14 cellular contexts compared by ENCODE assay signal in the genomic region with DNA sequence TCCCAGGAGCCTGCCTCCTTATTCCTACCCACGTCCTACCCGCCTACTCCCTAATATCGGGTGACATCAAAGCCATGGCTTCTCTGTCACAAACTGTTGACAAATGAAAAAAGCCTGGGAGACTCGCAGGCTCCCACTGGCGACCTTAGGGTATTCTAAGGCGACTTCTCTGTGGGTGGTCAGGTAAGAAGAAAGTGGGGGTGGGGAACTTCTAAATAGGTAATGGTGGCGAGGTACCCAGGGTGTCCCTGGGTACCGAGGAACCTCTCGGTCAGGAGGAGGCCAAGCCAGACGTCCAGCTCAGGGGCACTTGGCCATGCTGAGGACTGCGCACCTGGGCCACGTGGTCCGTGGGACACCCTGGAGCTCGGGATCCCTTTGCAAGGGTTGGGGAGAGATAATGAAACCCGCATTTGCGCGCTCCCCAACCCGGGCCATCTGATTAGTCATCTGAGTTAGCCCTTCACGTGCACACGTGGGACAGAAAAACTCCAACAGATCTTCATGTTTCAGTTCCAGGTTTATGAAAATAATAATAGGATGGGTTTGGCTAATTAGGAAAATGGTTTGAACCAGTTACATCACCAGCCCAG.
A peak's percentile ranks its signal among the peaks of the same experiment; 100 is the strongest.
DNase-seq lines count a peak whose midpoint lies in the region; ATAC-seq and TF ChIP-seq lines count a peak whose summit lies in the region.
"Had no signal": no experiment of that assay in that cellular context is flagged by ENCODE, and none has a peak within 500 bp of the region (broad histone marks: within the 10 kb centered on the region; RNA-seq: fewer than 3 reads in every experiment).

No MANE protein-coding gene starts in this region.

- ATAC-seq in right cardiac atrium, result no peak
- ATAC-seq in heart left ventricle, result no peak
- ATAC-seq in foreskin keratinocyte, result peak; percentile 13
- no peak for ATAC-seq in GM18868 (IDR thresholded peaks at IDR 0.05; ENCODE audit: unreplicated experiment)
- no peak for ATAC-seq in GM18517 (IDR thresholded peaks at IDR 0.05; ENCODE audit: unreplicated experiment)
- ATAC-seq: activated naive CD4-positive, alpha-beta T cell treated with anti-CD3 and anti-CD28 coated beads, Interleukin-2, amount 50 U/mL, for 72 hours; naive thymus-derived CD8-positive, alpha-beta T cell had no signal

- no peaks in the 10 kb centered on the region for H3K36me3 ChIP-seq in heart left ventricle
- no peaks in the 10 kb centered on the region for H3K36me3 ChIP-seq in osteoblast (ENCODE audit: insufficient read depth, low read length)

- WGBS in right cardiac atrium, result 33% methylated on average over 20 of the region's 20 CpGs
- WGBS in heart left ventricle, 4 donors, result 11 to 27% (median 16%) methylated on average over 20 of the region's 20 CpGs

- H3K79me2 ChIP-seq in osteoblast (ENCODE audit: insufficient read depth, low read length), result no peaks in the 10 kb centered on the region

- no peak overlapping the region for H2AFZ ChIP-seq in osteoblast (ENCODE audit: low read length)

- H4K20me1 ChIP-seq in osteoblast (ENCODE audit: insufficient read depth, low read length), result no peaks in the 10 kb centered on the region

- H3K27ac ChIP-seq in right cardiac atrium (ENCODE audit: low read length), result no peak overlapping the region
- H3K27ac ChIP-seq in heart left ventricle, result no peak overlapping the region
- no peak overlapping the region for H3K27ac ChIP-seq in foreskin keratinocyte
- H3K27ac ChIP-seq in osteoblast (ENCODE audit: low read depth, low read length), result no peak overlapping the region

- H3K4me2 ChIP-seq in osteoblast (ENCODE audit: insufficient read depth, low read length), result peak overlapping the region; percentile 43

- H3K27me3 ChIP-seq in right cardiac atrium (ENCODE audit: control insufficient read depth, insufficient read depth) (no peaks in the 10 kb centered on the region), heart left ventricle (peaks cover 38 to 93% (median 75%) of the 10 kb centered on the region in 9 donors), foreskin keratinocyte (peaks cover 93% of the 10 kb centered on the region), osteoblast (ENCODE audit: insufficient read depth, low read length) (peaks cover 77% of the 10 kb centered on the region)

- H3K4me1 ChIP-seq in right cardiac atrium (ENCODE audit: control insufficient read depth, insufficient read depth, low read length), result peaks cover 3% of the 10 kb centered on the region
- H3K4me1 ChIP-seq in heart left ventricle, result peaks cover 0 to 19% (median 14%) of the 10 kb centered on the region in 12 donors
- H3K4me1 ChIP-seq in foreskin keratinocyte, result no peaks in the 10 kb centered on the region
- no peaks in the 10 kb centered on the region for H3K4me1 ChIP-seq in osteoblast (ENCODE audit: insufficient read depth, low read length)

- intact Hi-C loops in right cardiac atrium (cut with DNase I), result no loop called here
- intact Hi-C loops in heart left ventricle (cut with DNase I), result loop anchor here in 1 of 10 donors (2.0 kb wide), 1 partner anchor 46 kb away; no protein-coding TSS in a partner anchor

- peak overlapping the region; percentile 70 for H3K4me3 ChIP-seq in right cardiac atrium (ENCODE audit: low read length)
- H3K4me3 ChIP-seq in heart left ventricle, result peak overlapping the region in 6 of 12 donors; percentile 6 to 50 (median 42)
- no peak overlapping the region for H3K4me3 ChIP-seq in osteoblast (ENCODE audit: insufficient read depth, low read length)

- TF ChIP-seq CTCF in heart left ventricle (IDR thresholded peaks at IDR 0.05) (no peak), foreskin keratinocyte (conservative IDR thresholded peaks at IDR 0.05) (no peak), osteoblast (IDR thresholded peaks at IDR 0.05; ENCODE audit: extremely low read depth, low read depth, low read length) (no peak)

- H3K9me3 ChIP-seq in right cardiac atrium (ENCODE audit: control insufficient read depth, low read length) (no peaks in the 10 kb centered on the region), heart left ventricle (no peaks in the 10 kb centered on the region), osteoblast (ENCODE audit: low read depth, low read length) (no peaks in the 10 kb centered on the region)

- DNase-seq in right cardiac atrium, result no peak
- no peak for DNase-seq in heart left ventricle
- DNase-seq in foreskin keratinocyte, result no peak
- no peak for DNase-seq in osteoblast (ENCODE audit: insufficient read length, low spot score, missing footprints)
- DNase-seq in SIG-M5 treated with dmso at 0.1 percent for 504 hours (lab: John Stamatoyannopoulos, UW; ENCODE audit: unreplicated experiment), result no peak
- DNase-seq in SIG-M5 (lab: John Stamatoyannopoulos, UW), result no peak
- DNase-seq: activated CD4-positive, alpha-beta memory T cell treated with anti-CD3 and anti-CD28 coated beads for 36 hours; activated T-cell treated with anti-CD3 and anti-CD28 coated beads, Interleukin-2, amount 50 U/mL, for 48 hours; CD4-positive, alpha-beta T cell; naive thymus-derived CD8-positive, alpha-beta T cell; NCI-H1436 had no signal

- no peak for TF ChIP-seq POLR2A in heart left ventricle (IDR thresholded peaks at IDR 0.05)
